2 cellular contexts compared by ENCODE assay signal in the genomic region with DNA sequence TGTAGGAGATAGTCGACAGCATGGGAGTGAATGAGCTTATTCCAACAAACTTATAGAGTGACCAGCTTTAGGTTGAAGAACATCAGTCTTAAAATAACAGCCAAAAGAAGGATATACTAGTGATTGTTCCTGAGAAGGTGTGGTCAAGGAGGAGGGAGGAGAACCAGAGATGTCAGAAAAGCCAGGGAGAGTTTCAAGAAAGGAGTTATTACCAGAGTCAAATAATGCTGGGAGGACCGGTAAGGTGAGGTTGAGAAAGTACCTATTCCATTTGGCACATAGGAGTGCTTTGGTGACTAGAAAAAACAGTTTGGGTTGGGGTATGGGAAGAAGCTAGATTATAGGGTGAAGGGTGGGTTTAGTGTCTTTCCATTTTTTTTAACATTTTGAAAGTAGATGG.
TF ChIP-seq lines count a peak whose summit lies in the region.

No MANE protein-coding gene starts in this region.

TF ChIP-seq in SK-N-SH, 30 proteins besides CTCF, POLR2A, EP300 and RAD21 (continued from another document):
- TF ChIP-seq REST (IDR thresholded peaks at IDR 0.05; ENCODE audit: low read depth, low read length) (no peak), RCOR1 (IDR thresholded peaks at IDR 0.05; ENCODE audit: low read length) (no peak)

TF ChIP-seq in SK-N-SH treated with all-trans-retinoic acid at 6 μM for 48 hours, 23 proteins besides CTCF, POLR2A, EP300 and RAD21 (continued from another document):
- TF ChIP-seq, protein P1, sequence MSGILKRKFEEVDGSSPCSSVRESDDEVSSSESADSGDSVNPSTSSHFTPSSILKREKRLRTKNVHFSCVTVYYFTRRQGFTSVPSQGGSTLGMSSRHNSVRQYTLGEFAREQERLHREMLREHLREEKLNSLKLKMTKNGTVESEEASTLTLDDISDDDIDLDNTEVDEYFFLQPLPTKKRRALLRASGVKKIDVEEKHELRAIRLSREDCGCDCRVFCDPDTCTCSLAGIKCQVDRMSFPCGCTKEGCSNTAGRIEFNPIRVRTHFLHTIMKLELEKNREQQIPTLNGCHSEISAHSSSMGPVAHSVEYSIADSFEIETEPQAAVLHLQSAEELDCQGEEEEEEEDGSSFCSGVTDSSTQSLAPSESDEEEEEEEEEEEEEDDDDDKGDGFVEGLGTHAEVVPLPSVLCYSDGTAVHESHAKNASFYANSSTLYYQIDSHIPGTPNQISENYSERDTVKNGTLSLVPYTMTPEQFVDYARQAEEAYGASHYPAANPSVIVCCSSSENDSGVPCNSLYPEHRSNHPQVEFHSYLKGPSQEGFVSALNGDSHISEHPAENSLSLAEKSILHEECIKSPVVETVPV (CRISPR knock-in tag; IDR thresholded peaks at IDR 0.05), result no peak
- TF ChIP-seq, protein P2, sequence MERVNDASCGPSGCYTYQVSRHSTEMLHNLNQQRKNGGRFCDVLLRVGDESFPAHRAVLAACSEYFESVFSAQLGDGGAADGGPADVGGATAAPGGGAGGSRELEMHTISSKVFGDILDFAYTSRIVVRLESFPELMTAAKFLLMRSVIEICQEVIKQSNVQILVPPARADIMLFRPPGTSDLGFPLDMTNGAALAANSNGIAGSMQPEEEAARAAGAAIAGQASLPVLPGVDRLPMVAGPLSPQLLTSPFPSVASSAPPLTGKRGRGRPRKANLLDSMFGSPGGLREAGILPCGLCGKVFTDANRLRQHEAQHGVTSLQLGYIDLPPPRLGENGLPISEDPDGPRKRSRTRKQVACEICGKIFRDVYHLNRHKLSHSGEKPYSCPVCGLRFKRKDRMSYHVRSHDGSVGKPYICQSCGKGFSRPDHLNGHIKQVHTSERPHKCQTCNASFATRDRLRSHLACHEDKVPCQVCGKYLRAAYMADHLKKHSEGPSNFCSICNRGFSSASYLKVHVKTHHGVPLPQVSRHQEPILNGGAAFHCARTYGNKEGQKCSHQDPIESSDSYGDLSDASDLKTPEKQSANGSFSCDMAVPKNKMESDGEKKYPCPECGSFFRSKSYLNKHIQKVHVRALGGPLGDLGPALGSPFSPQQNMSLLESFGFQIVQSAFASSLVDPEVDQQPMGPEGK (CRISPR knock-in tag; IDR thresholded peaks at IDR 0.05; ENCODE audit: borderline replicate concordance), result no peak
